ENCODE assay signal across 8 cellular contexts in genomic region chr5:149140197-149141002, GRCh38. TPM values are rescaled to one million over a fixed set of nuclear protein-coding genes. Genes with fewer than 3 reads are reported as not detected.
DNase-seq lines count a peak whose midpoint lies in the region; ATAC-seq, FAIRE-seq and TF ChIP-seq lines count a peak whose summit lies in the region.

No MANE protein-coding gene starts in this region.

- peak overlapping the region; percentile 88 for H3K27ac ChIP-seq in fibroblast of lung (ENCODE audit: insufficient read depth, low read length)

- intact Hi-C loops in activated naive CD4-positive, alpha-beta T cell treated with anti-CD3 and anti-CD28 coated beads for 36 hours (cut with micrococcal nuclease), result loop anchor here (1.0 kb wide), 3 partner anchors 124 to 231 kb away; no protein-coding TSS in a partner anchor

- ATAC-seq in T-cell (replicated peaks in 1 of 4), result no peak

- H3K27ac Mint-ChIP-seq in activated naive CD4-positive, alpha-beta T cell treated with anti-CD3 and anti-CD28 coated beads for 36 hours, result no peak overlapping the region
- H3K27ac Mint-ChIP-seq in T-cell, result no peak overlapping the region

- H3K9me3 Mint-ChIP-seq in activated naive CD4-positive, alpha-beta T cell treated with anti-CD3 and anti-CD28 coated beads for 36 hours, result peaks cover 2% of the 10 kb centered on the region
- H3K9me3 Mint-ChIP-seq in T-cell, result no peaks in the 10 kb centered on the region

- peaks cover 12% of the 10 kb centered on the region for H3K27me3 Mint-ChIP-seq in activated naive CD4-positive, alpha-beta T cell treated with anti-CD3 and anti-CD28 coated beads for 36 hours (ENCODE audit: low read depth)
- H3K27me3 Mint-ChIP-seq in T-cell, result peaks cover 25% of the 10 kb centered on the region in 2 donors

- H3K9me3 ChIP-seq in fibroblast of lung (ENCODE audit: control insufficient read depth, insufficient read depth, low read depth, low read length) (no peaks in the 10 kb centered on the region), skeletal muscle satellite cell (replicated peaks; ENCODE audit: low read length) (no peaks in the 10 kb centered on the region)

- no peak for FAIRE-seq in GM19239 (lab: Jason Lieb, UNC)

- no peak overlapping the region for H3K4me3 ChIP-seq in fibroblast of lung (replicated peaks in 1 of 4; ENCODE audit: control extremely low read depth in 1 of 4, insufficient read depth in 1 of 4, low read depth in 3 of 4, low read length in 4 of 4)
- H3K4me3 ChIP-seq in skeletal muscle satellite cell (ENCODE audit: low read length), result no peak overlapping the region

- H3K36me3 ChIP-seq in fibroblast of lung (ENCODE audit: control insufficient read depth, insufficient read depth, low read length), result no peaks in the 10 kb centered on the region
- H3K36me3 ChIP-seq in skeletal muscle satellite cell (ENCODE audit: insufficient read depth, low read length), result no peaks in the 10 kb centered on the region

- TF ChIP-seq CTCF in fibroblast of lung (conservative IDR thresholded peaks at IDR 0.05 in 1 of 2, IDR thresholded peaks at IDR 0.05 in 1 of 2; ENCODE audit: low read depth in 1 of 2, low read length in 2 of 2), result no peak

- H3K36me3 Mint-ChIP-seq in activated naive CD4-positive, alpha-beta T cell treated with anti-CD3 and anti-CD28 coated beads for 36 hours (ENCODE audit: low read depth), result no peaks in the 10 kb centered on the region
- no peaks in the 10 kb centered on the region for H3K36me3 Mint-ChIP-seq in T-cell

- CTCF ChIA-PET in activated naive CD4-positive, alpha-beta T cell treated with anti-CD3 and anti-CD28 coated beads for 36 hours (lab: Charles Lee), result interaction anchor here (0.6 to 10.3 kb wide), 9 partner anchors 8 to 865 kb away, joined by 3 to 88 read pairs (median 5); no protein-coding TSS in a partner anchor
- CTCF ChIA-PET in T-cell (lab: Charles Lee), result interaction anchor here (0.5 to 3.3 kb wide), 8 partner anchors 14 to 192 kb away, joined by 3 to 23 read pairs (median 4); no protein-coding TSS in a partner anchor

- peaks cover 32% of the 10 kb centered on the region for H3K79me2 ChIP-seq in fibroblast of lung (ENCODE audit: control insufficient read depth, insufficient read depth, low read length)

- H3K4me1 ChIP-seq in fibroblast of lung (ENCODE audit: control insufficient read depth, extremely low read depth, insufficient read depth, low read length) (peaks cover 4% of the 10 kb centered on the region), skeletal muscle satellite cell (ENCODE audit: control insufficient read depth, insufficient read depth, low read length) (peaks cover 38% of the 10 kb centered on the region)

- no peak overlapping the region for H2AFZ ChIP-seq in fibroblast of lung (ENCODE audit: low read length)

- H3K27me3 ChIP-seq in fibroblast of lung (ENCODE audit: control insufficient read depth, insufficient read depth, low read length), result no peaks in the 10 kb centered on the region
- no peaks in the 10 kb centered on the region for H3K27me3 ChIP-seq in skeletal muscle satellite cell (ENCODE audit: control insufficient read depth, insufficient read depth, low read length)

- peaks cover 2% of the 10 kb centered on the region for H3K4me1 Mint-ChIP-seq in activated naive CD4-positive, alpha-beta T cell treated with anti-CD3 and anti-CD28 coated beads for 36 hours (ENCODE audit: low read depth)
- H3K4me1 Mint-ChIP-seq in T-cell, result peaks cover 0 to 2% (median 2%) of the 10 kb centered on the region in 3 donors

- H3K9ac ChIP-seq in fibroblast of lung (ENCODE audit: insufficient read depth, low read length) (no peak overlapping the region), skeletal muscle satellite cell (ENCODE audit: low read depth, low read length) (peak overlapping the region; percentile 91)

- H4K20me1 ChIP-seq in fibroblast of lung (ENCODE audit: control insufficient read depth, extremely low read depth, insufficient read depth, low read length), result no peaks in the 10 kb centered on the region

- POLR2A ChIA-PET in T-cell (lab: Charles Lee), result no interaction called here

- DNase-seq in activated naive CD4-positive, alpha-beta T cell treated with anti-CD3 and anti-CD28 coated beads for 36 hours, result no peak
- DNase-seq in activated naive CD4-positive, alpha-beta T cell treated with Interleukin-2 at 50 U/mL for 16 hours, result no peak
- no peak for DNase-seq in T-cell
- no peak for DNase-seq in fibroblast of lung (ENCODE audit: low read depth in 2 of 2)
- DNase-seq in inferior parietal cortex (ENCODE audit: extremely low spot score), result no peak
- DNase-seq in GM19239 (ENCODE audit: insufficient read length, low spot score), result no peak
- DNase-seq in SHP77 treated with DMSO at 0.1 percent for 48 hours (lab: John Stamatoyannopoulos, UW), result no peak

- peak overlapping the region; percentile 25 for H3K4me3 Mint-ChIP-seq in activated naive CD4-positive, alpha-beta T cell treated with anti-CD3 and anti-CD28 coated beads for 36 hours
- peak overlapping the region in 2 of 3 donors; percentile 44 to 70 for H3K4me3 Mint-ChIP-seq in T-cell

- H3K4me2 ChIP-seq in fibroblast of lung (ENCODE audit: extremely low read depth, insufficient read depth, low read length), result no peak overlapping the region
- peak overlapping the region; percentile 90 for H3K4me2 ChIP-seq in skeletal muscle satellite cell (ENCODE audit: low read length)

RNA-seq across cellular contexts. Expression of gene ABLIM3, which starts 0.9 kb away (rescaled TPM):
- not detected for total RNA-seq in activated naive CD4-positive, alpha-beta T cell treated with anti-CD3 and anti-CD28 coated beads for 36 hours
- under 1 TPM in 3 of 5 donors, not detected in 2; 0.07 to 0.30 (median 0.29) TPM for total RNA-seq in T-cell
- 37.2 and 48.1 TPM in 2 replicates for total RNA-seq in fibroblast of lung
- 49.9 and 67.8 TPM in 2 replicates for polyA plus RNA-seq in fibroblast of lung
- polyA plus RNA-seq in fibroblast of lung (2012), result 56.3 and 70.6 TPM in 2 replicates
- 124 and 233 TPM in 2 replicates for polyA minus RNA-seq in fibroblast of lung (ENCODE audit: low replicate concordance)
- 62.1 and 94.6 TPM in 2 replicates for total RNA-seq in skeletal muscle satellite cell (2012; rRNA removed)

Comparison
In these comparisons a context has a peak if more than half of its experiments do, and no peak if none do; other contexts are left out.
1. RNA of gene ABLIM3, which starts 0.9 kb away (total RNA-seq): 37.2 to 48.1 TPM in fibroblast of lung; 0.07 to 0.30 TPM in T-cell and not detected in activated naive CD4-positive, alpha-beta T cell treated with anti-CD3 and anti-CD28 coated beads for 36 hours; every median in the first group is over 10 times any median in the second.